ENCODE assay signal across 8 cellular contexts in genomic region chr1:4655674-4656532, GRCh38. TPM values are rescaled to one million over a fixed set of nuclear protein-coding genes. Genes with fewer than 3 reads are reported as not detected.
DNase-seq lines count a peak whose midpoint lies in the region; ATAC-seq, FAIRE-seq and TF ChIP-seq lines count a peak whose summit lies in the region.

No MANE protein-coding gene starts in this region.

- no peaks in the 10 kb centered on the region for H3K36me3 ChIP-seq in A673 (ENCODE audit: insufficient read depth, low read length, poor library complexity, severe bottlenecking)

- no peaks in the 10 kb centered on the region for H3K4me1 ChIP-seq in A673 (ENCODE audit: insufficient read depth, low read length, poor library complexity, severe bottlenecking)

- H3K27me3 ChIP-seq in A673 (replicated peaks; ENCODE audit: insufficient read depth, low read depth, low read length, poor library complexity): peaks cover 60% of the 10 kb centered on the region

- TF ChIP-seq CTCF in A673 (conservative IDR thresholded peaks at IDR 0.05; ENCODE audit: low read depth, low read length) (peak; percentile 32; the same call in 1 of the 2 replicates), GM10266 (IDR thresholded peaks at IDR 0.05; ENCODE audit: control insufficient read depth, insufficient read depth, low read depth, missing control alignments) (peak; percentile 38), fibroblast of villous mesenchyme (IDR thresholded peaks at IDR 0.05; ENCODE audit: insufficient read depth, low read depth, low read length) (peak; percentile 25), osteocyte (IDR thresholded peaks at IDR 0.05) (peak; percentile 66)

- H3K4me3 ChIP-seq in A673 (ENCODE audit: low read depth, low read length, poor library complexity, severe bottlenecking) (no peak overlapping the region), fibroblast of villous mesenchyme (ENCODE audit: low read depth, low read length) (no peak overlapping the region)

- intact Hi-C loops in A673 (cut with micrococcal nuclease; ENCODE audit: unreplicated experiment): no loop called here

- peak; percentile 35 for DNase-seq in A673 (ENCODE audit: low spot score)
- peak; percentile 50 for DNase-seq in GM10266 (ENCODE audit: extremely low spot score)
- DNase-seq in SK-MEL-5 (ENCODE audit: low read depth, low spot score): peak; percentile 55
- DNase-seq in fibroblast of villous mesenchyme (ENCODE audit: low read depth): peak; percentile 21
- no peak for DNase-seq in osteocyte (ENCODE audit: extremely low spot score, unreplicated experiment)
- no peak for DNase-seq in dedifferentiated amniotic fluid mesenchymal stem cell (ENCODE audit: extremely low spot score)
- no peak for DNase-seq in GM19239 (ENCODE audit: insufficient read length, low spot score)

- peaks cover 24% of the 10 kb centered on the region for H3K27me3 Mint-ChIP-seq in osteocyte (ENCODE audit: unreplicated experiment)

- no peaks in the 10 kb centered on the region for H3K9me3 ChIP-seq in A673 (ENCODE audit: low read depth, low read length, poor library complexity, severe bottlenecking)

- H3K9me3 Mint-ChIP-seq in osteocyte (ENCODE audit: unreplicated experiment): no peaks in the 10 kb centered on the region

- CTCF ChIA-PET in A673 (lab: Charles Lee): no interaction called here

- peak overlapping the region; percentile 57 for H3K4me3 Mint-ChIP-seq in osteocyte (ENCODE audit: unreplicated experiment)

- H3K27ac ChIP-seq in A673 (ENCODE audit: low read depth, low read length, poor library complexity, severe bottlenecking): no peak overlapping the region

- BruUV-seq in A673 (replicated peaks; lab: Mats Ljungman, UMichigan): no TSS peak

- no peak for ATAC-seq in GM21526 (IDR thresholded peaks at IDR 0.05; ENCODE audit: low FRiP score, unreplicated experiment)

- FAIRE-seq in GM19239 (lab: Jason Lieb, UNC): no peak

- H3K36me3 Mint-ChIP-seq in osteocyte (ENCODE audit: unreplicated experiment): no peaks in the 10 kb centered on the region

- H3K4me1 Mint-ChIP-seq in osteocyte (ENCODE audit: unreplicated experiment): no peaks in the 10 kb centered on the region

- no peak overlapping the region for H3K27ac Mint-ChIP-seq in osteocyte (ENCODE audit: unreplicated experiment)

- in situ Hi-C loops in SK-MEL-5 (cut with HindIII; ENCODE audit: low pct_unique_long_range_greater_than_20kb, low sequenced_read_pairs): no loop called here

- POLR2A ChIA-PET in A673 (lab: Charles Lee; ENCODE audit: low non-redundant PET): no interaction called here

RNA-seq across cellular contexts. Expression of gene AJAP1, which starts 1.5 kb away (rescaled TPM):
- not detected in 2 replicates for total RNA-seq in A673 (2021)
- total RNA-seq in SK-MEL-5 (2014; rRNA removed; shearing (Covaris generic)): not detected in 2 replicates
- polyA plus RNA-seq in SK-MEL-5 (2015; cell fraction: cytosol; rRNA removed): 0.24 TPM in 1 of 2 replicates, not detected in the other
- polyA plus RNA-seq in SK-MEL-5 (2015; cell fraction: nucleus; rRNA removed): not detected in 2 replicates
- total RNA-seq in fibroblast of villous mesenchyme: under 0.01 and 0.64 TPM in 2 replicates
- total RNA-seq in osteocyte: 0.35 and 0.65 TPM in 2 replicates

Comparison
In these comparisons a context has a peak if more than half of its experiments do, and no peak if none do; other contexts are left out.
1. DNase-seq: peak in A673 (single experiment), GM10266 (single experiment), SK-MEL-5 (single experiment) and fibroblast of villous mesenchyme (single experiment); none in osteocyte (single experiment), dedifferentiated amniotic fluid mesenchymal stem cell (single experiment) and GM19239 (single experiment).
2. Peak in every context shown above with its lines, with median percentiles within 50 percentile points of each other: CTCF ChIP-seq.